ENCODE assay signal across 8 cellular contexts in the genomic region with DNA sequence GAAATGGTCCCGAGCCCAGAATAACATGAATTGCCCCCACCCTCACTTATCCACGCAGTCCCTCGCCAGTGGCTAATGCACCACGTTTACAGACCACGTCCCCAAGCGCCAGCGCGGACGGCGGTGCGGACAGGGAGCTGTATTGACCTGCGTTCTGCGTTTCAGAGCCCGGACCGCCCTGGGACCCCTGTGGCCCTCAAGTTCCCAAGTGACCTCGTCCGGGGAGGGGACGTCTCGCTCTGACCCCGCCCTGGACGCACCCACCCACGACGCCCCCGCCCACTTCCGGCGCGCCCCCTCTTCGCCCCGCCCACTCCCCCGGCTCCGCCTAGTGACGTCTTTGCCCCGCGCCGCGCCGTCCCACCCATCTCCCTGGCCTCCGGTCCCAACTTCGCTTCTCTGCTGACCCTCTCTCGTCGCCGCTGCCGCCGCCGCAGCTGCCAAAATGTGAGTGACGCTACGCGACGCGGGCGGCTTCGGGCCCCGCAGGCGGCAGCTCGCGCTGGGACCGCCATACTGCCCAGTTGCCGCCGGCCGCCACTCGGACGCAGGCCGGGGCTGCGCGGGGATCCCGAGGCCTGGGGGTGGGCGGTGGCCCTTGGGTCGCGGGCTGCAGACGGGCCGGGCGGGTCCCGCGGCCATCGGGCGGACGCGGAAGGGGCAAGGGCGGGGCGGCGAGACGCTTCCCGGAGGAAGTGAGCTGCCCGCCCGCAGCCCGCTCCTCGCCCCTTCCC. TPM values are rescaled to one million over a fixed set of nuclear protein-coding genes. Genes with fewer than 3 reads are reported as not detected.
A peak's percentile ranks its signal among the peaks of the same experiment; 100 is the strongest.
DNase-seq lines count a peak whose midpoint lies in the region; ATAC-seq and TF ChIP-seq lines count a peak whose summit lies in the region.

A gene with protein sequence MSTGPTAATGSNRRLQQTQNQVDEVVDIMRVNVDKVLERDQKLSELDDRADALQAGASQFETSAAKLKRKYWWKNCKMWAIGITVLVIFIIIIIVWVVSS (plus strand): TSS at position 358 of the 734 bp plus-strand sequence. CDS start 88 bp downstream, at position 446.

- H3K9me3 Mint-ChIP-seq in activated T-helper 2 cell treated with anti-CD3 and anti-CD28 coated beads, Interferon-gamma antibody, Interleukin-2, Interleukin-4, amounts not matched to agents 10 μg/mL and 5 μg/mL and 100 μg/mL, durations not matched to agents 14 hours and 24 hours and 36 hours, result no peaks in the 10 kb centered on the region
- peaks cover 5% of the 10 kb centered on the region for H3K9me3 Mint-ChIP-seq in nephron progenitor cell
- H3K9me3 Mint-ChIP-seq in stimulated activated naive CD8-positive, alpha-beta T cell treated with anti-CD3 and anti-CD28 coated beads, Interleukin-15, Interleukin-2, amounts not matched to agents 100 ng/mL and 50 ng/mL, for 24 hours, result no peaks in the 10 kb centered on the region

- peaks cover 21% of the 10 kb centered on the region for H3K36me3 ChIP-seq in HUES6 (ENCODE audit: control insufficient read depth, insufficient read depth, low read length)

- H3K27me3 Mint-ChIP-seq in activated T-helper 2 cell treated with anti-CD3 and anti-CD28 coated beads, Interferon-gamma antibody, Interleukin-2, Interleukin-4, amounts not matched to agents 10 μg/mL and 5 μg/mL and 100 μg/mL, durations not matched to agents 14 hours and 24 hours and 36 hours (ENCODE audit: low read depth), result peaks cover 23% of the 10 kb centered on the region
- no peaks in the 10 kb centered on the region for H3K27me3 Mint-ChIP-seq in nephron progenitor cell (ENCODE audit: low read depth, poor library complexity)
- H3K27me3 Mint-ChIP-seq in stimulated activated naive CD8-positive, alpha-beta T cell treated with anti-CD3 and anti-CD28 coated beads, Interleukin-15, Interleukin-2, amounts not matched to agents 100 ng/mL and 50 ng/mL, for 24 hours, result peaks cover 9% of the 10 kb centered on the region

- peak; percentile 49 for ATAC-seq in GM19468 (IDR thresholded peaks at IDR 0.05; ENCODE audit: extremely low read depth, unreplicated experiment)

- peak within 1 kb of the TSS; percentile 89 for H3K4me3 Mint-ChIP-seq in activated T-helper 2 cell treated with anti-CD3 and anti-CD28 coated beads, Interferon-gamma antibody, Interleukin-2, Interleukin-4, amounts not matched to agents 10 μg/mL and 5 μg/mL and 100 μg/mL, durations not matched to agents 14 hours and 24 hours and 36 hours (ENCODE audit: low read depth)
- H3K4me3 Mint-ChIP-seq in nephron progenitor cell, result peak within 1 kb of the TSS; percentile 92
- H3K4me3 Mint-ChIP-seq in stimulated activated naive CD8-positive, alpha-beta T cell treated with anti-CD3 and anti-CD28 coated beads, Interleukin-15, Interleukin-2, amounts not matched to agents 100 ng/mL and 50 ng/mL, for 24 hours, result peak within 1 kb of the TSS; percentile 87

- H3K27ac ChIP-seq in HUES6 (ENCODE audit: low read depth, low read length), result peak within 1 kb of the TSS; percentile 63; the same call in 1 of the 2 replicates
- H3K27ac ChIP-seq in RWPE1, result peak within 1 kb of the TSS; percentile 89

- CTCF ChIA-PET in RWPE1 (lab: Yijun Ruan, JAX), result interaction anchor here (0.5 to 1.5 kb wide), 6 partner anchors 101 to 1310 kb away, joined by 3 to 5 read pairs (median 3); no protein-coding TSS in a partner anchor

- TF ChIP-seq CTCF in RWPE1 (conservative IDR thresholded peaks at IDR 0.05; ENCODE audit: low read depth) (no peak), fibroblast of pulmonary artery (IDR thresholded peaks at IDR 0.05; ENCODE audit: low read length, missing control alignments) (no peak), nephron progenitor cell (IDR thresholded peaks at IDR 0.05) (no peak)

- DNase-seq in COLO829 (ENCODE audit: low spot score), result peak; percentile 86
- DNase-seq in RWPE1 (ENCODE audit: low spot score), result peak; percentile 95
- peak; percentile 78 for DNase-seq in activated T-helper 2 cell treated with anti-CD3 and anti-CD28 coated beads, Interferon-gamma antibody, Interleukin-2, Interleukin-4, amounts not matched to agents 10 μg/mL and 5 μg/mL and 100 μg/mL, durations not matched to agents 14 hours and 24 hours and 36 hours (ENCODE audit: low spot score)
- DNase-seq in fibroblast of pulmonary artery (ENCODE audit: low read depth), result peak; percentile 79
- DNase-seq in nephron progenitor cell, result peak; percentile 92

- H3K4me3 ChIP-seq in HUES6 (ENCODE audit: low read depth, low read length) (peak within 1 kb of the TSS; percentile 83), fibroblast of pulmonary artery (replicated peaks; ENCODE audit: low read depth, low read length) (peak within 1 kb of the TSS; percentile 84)

- H3K27ac Mint-ChIP-seq in activated T-helper 2 cell treated with anti-CD3 and anti-CD28 coated beads, Interferon-gamma antibody, Interleukin-2, Interleukin-4, amounts not matched to agents 10 μg/mL and 5 μg/mL and 100 μg/mL, durations not matched to agents 14 hours and 24 hours and 36 hours, result peak within 1 kb of the TSS; percentile 74
- peak within 1 kb of the TSS; percentile 96 for H3K27ac Mint-ChIP-seq in nephron progenitor cell
- peak within 1 kb of the TSS; percentile 76 for H3K27ac Mint-ChIP-seq in stimulated activated naive CD8-positive, alpha-beta T cell treated with anti-CD3 and anti-CD28 coated beads, Interleukin-15, Interleukin-2, amounts not matched to agents 100 ng/mL and 50 ng/mL, for 24 hours

- peaks cover 7% of the 10 kb centered on the region for H3K4me1 ChIP-seq in HUES6 (ENCODE audit: control insufficient read depth, insufficient read depth, low read length)

- POLR2A ChIA-PET in RWPE1 (lab: Yijun Ruan, JAX; ENCODE audit: low non-redundant PET), result no interaction called here

- no peaks in the 10 kb centered on the region for H3K9me3 ChIP-seq in HUES6 (ENCODE audit: control insufficient read depth, insufficient read depth, low read depth, low read length)

- peaks cover 29% of the 10 kb centered on the region for H3K36me3 Mint-ChIP-seq in activated T-helper 2 cell treated with anti-CD3 and anti-CD28 coated beads, Interferon-gamma antibody, Interleukin-2, Interleukin-4, amounts not matched to agents 10 μg/mL and 5 μg/mL and 100 μg/mL, durations not matched to agents 14 hours and 24 hours and 36 hours (ENCODE audit: low read depth)
- peaks cover 40% of the 10 kb centered on the region for H3K36me3 Mint-ChIP-seq in nephron progenitor cell (ENCODE audit: low read depth)
- H3K36me3 Mint-ChIP-seq in stimulated activated naive CD8-positive, alpha-beta T cell treated with anti-CD3 and anti-CD28 coated beads, Interleukin-15, Interleukin-2, amounts not matched to agents 100 ng/mL and 50 ng/mL, for 24 hours (ENCODE audit: low read depth), result peaks cover 23% of the 10 kb centered on the region

- intact Hi-C loops in activated T-helper 2 cell treated with anti-CD3 and anti-CD28 coated beads, Interferon-gamma antibody, Interleukin-2, Interleukin-4, amounts not matched to agents 10 μg/mL and 5 μg/mL and 100 μg/mL, durations not matched to agents 14 hours and 24 hours and 36 hours (cut with micrococcal nuclease), result loop anchor here (1.0 kb wide), 1 partner anchor 12 kb away; no protein-coding TSS in a partner anchor

- no peaks in the 10 kb centered on the region for H3K27me3 ChIP-seq in HUES6 (ENCODE audit: control insufficient read depth, insufficient read depth, low read length)

- peaks cover 20% of the 10 kb centered on the region for H3K4me1 Mint-ChIP-seq in activated T-helper 2 cell treated with anti-CD3 and anti-CD28 coated beads, Interferon-gamma antibody, Interleukin-2, Interleukin-4, amounts not matched to agents 10 μg/mL and 5 μg/mL and 100 μg/mL, durations not matched to agents 14 hours and 24 hours and 36 hours (ENCODE audit: low read depth)
- H3K4me1 Mint-ChIP-seq in nephron progenitor cell, result peaks cover 27% of the 10 kb centered on the region
- peaks cover 25% of the 10 kb centered on the region for H3K4me1 Mint-ChIP-seq in stimulated activated naive CD8-positive, alpha-beta T cell treated with anti-CD3 and anti-CD28 coated beads, Interleukin-15, Interleukin-2, amounts not matched to agents 100 ng/mL and 50 ng/mL, for 24 hours (ENCODE audit: low read depth)

- H3K9ac ChIP-seq in HUES6 (ENCODE audit: low read length), result peak within 1 kb of the TSS; percentile 90

RNA-seq across cellular contexts. Expression of the gene that starts here (rescaled TPM):
- 21.6 and 25.2 TPM in 2 replicates for total RNA-seq in activated T-helper 2 cell treated with anti-CD3 and anti-CD28 coated beads, Interferon-gamma antibody, Interleukin-2, Interleukin-4, amounts not matched to agents 10 μg/mL and 5 μg/mL and 100 μg/mL, durations not matched to agents 14 hours and 24 hours and 36 hours

Comparison
In these comparisons a context has a peak if more than half of its experiments do, and no peak if none do; other contexts are left out.
1. Peak in every context shown above with its lines: DNase-seq, ATAC-seq, H3K4me3 ChIP-seq and H3K27ac ChIP-seq.